In genomic region chr12:29104495-29104894, GRCh38 we compare ENCODE assay signal across 1 cellular context.
TF ChIP-seq lines count a peak whose summit lies in the region.

No MANE protein-coding gene starts in this region.

TF ChIP-seq in endothelial cell of umbilical vein, 7 proteins besides CTCF, POLR2A, EP300 and RAD21 (continued from another document):
- TF ChIP-seq MAX (IDR thresholded peaks at IDR 0.05; ENCODE audit: insufficient read depth, insufficient read length) (no peak), MYC (IDR thresholded peaks at IDR 0.05; ENCODE audit: low read depth, low read length) (no peak), JUN (IDR thresholded peaks at IDR 0.05; ENCODE audit: borderline replicate concordance, insufficient read depth, insufficient read length, low read depth) (no peak), POLR2AphosphoS5 (IDR thresholded peaks at IDR 0.05; ENCODE audit: insufficient read depth, low read depth, low read length) (no peak), EZH2 (IDR thresholded peaks at IDR 0.05; ENCODE audit: borderline replicate concordance, low read depth, low read length, severe bottlenecking) (no peak)
